In the genomic region with DNA sequence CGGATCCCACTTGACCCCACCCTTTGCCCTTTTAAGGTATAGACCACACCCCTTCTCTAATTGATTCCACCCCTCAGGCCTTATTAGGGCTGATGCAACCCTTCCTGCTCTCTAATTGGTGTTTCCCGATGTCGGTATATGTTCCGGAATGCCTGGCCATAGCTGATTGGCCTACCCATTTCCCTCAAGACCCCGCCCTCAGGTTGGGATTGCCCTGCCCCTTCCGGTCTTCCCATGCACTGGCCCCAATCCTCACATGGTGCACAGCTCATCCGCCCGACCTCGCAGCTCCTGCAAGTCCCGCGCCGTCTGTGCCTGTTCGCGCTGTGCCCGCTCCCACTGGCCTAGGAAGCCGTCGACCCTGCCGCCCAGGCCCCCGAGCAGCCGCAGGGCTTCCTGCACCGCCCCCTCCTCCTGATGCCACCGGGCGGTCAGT, we compare ENCODE assay signal across 22 cellular contexts. TPM values are rescaled to one million over a fixed set of nuclear protein-coding genes. Genes with fewer than 3 reads are reported as not detected.
"Had no signal": no experiment of that assay in that cellular context is flagged by ENCODE, and none has a peak within 500 bp of the region (broad histone marks: within the 10 kb centered on the region; RNA-seq: fewer than 3 reads in every experiment).

No MANE protein-coding gene starts in this region.

- H3K4me1 ChIP-seq: lower lobe of right lung, vagina had no signal

- H3K4me3 ChIP-seq: lower lobe of right lung, suprapubic skin, vagina had no signal

- H3K27ac ChIP-seq: lower lobe of right lung, suprapubic skin, vagina had no signal

- H3K27me3 ChIP-seq: suprapubic skin, vagina had no signal

- ATAC-seq: activated CD8-positive, alpha-beta memory T cell treated with anti-CD3 and anti-CD28 coated beads, Interleukin-2, amount 10 ng/mL, durations not matched to agents 7 days and 5 days; activated T-helper 17 cell treated with anti-CD3 and anti-CD28 coated beads, Interleukin-2, amount 50 U/mL, for 72 hours; lower lobe of right lung; stimulated activated naive CD8-positive, alpha-beta T cell treated with anti-CD3 and anti-CD28 coated beads, Interleukin-15, amount 100 ng/mL, for 72 hours had no signal

- H3K36me3 ChIP-seq: lower lobe of right lung, suprapubic skin, vagina had no signal

- H3K4me3 Mint-ChIP-seq: activated B cell treated with CpG ODN at 0.5 μM for 24 hours; activated CD4-positive, alpha-beta memory T cell treated with anti-CD3 and anti-CD28 coated beads, Interleukin-2, amount 10 ng/mL, durations not matched to agents 7 days and 5 days; activated CD8-positive, alpha-beta memory T cell treated with anti-CD3 and anti-CD28 coated beads, Interleukin-2, amount 10 ng/mL, durations not matched to agents 7 days and 5 days; activated naive CD8-positive, alpha-beta T cell treated with anti-CD3 and anti-CD28 coated beads for 36 hours; activated T-helper 17 cell treated with anti-CD3 and anti-CD28 coated beads, Interleukin-2, amount 50 U/mL, for 72 hours; dendritic cell treated with granulocyte-macrophage colony-stimulating factor and Interleukin-4, amounts not matched to agents 40 ng/mL and 50 ng/mL, for 4 days; nephron; stimulated activated naive CD8-positive, alpha-beta T cell treated with anti-CD3 and anti-CD28 coated beads, Interleukin-15, amount 100 ng/mL, for 72 hours; T-helper 2 cell treated with Interferon-gamma antibody and Interleukin-4, amounts not matched to agents 5 μg/mL and 100 μg/mL, for 36 hours had no signal

- H3K27me3 Mint-ChIP-seq: activated CD4-positive, alpha-beta memory T cell treated with anti-CD3 and anti-CD28 coated beads, Interleukin-2, amount 10 ng/mL, durations not matched to agents 7 days and 5 days; activated CD8-positive, alpha-beta memory T cell treated with anti-CD3 and anti-CD28 coated beads, Interleukin-2, amount 10 ng/mL, durations not matched to agents 7 days and 5 days; activated T-helper 17 cell treated with anti-CD3 and anti-CD28 coated beads, Interleukin-2, amount 50 U/mL, for 72 hours had no signal

- H3K9me3 Mint-ChIP-seq: activated B cell treated with CpG ODN at 0.5 μM for 24 hours; activated naive CD8-positive, alpha-beta T cell treated with anti-CD3 and anti-CD28 coated beads for 36 hours; activated T-helper 17 cell treated with anti-CD3 and anti-CD28 coated beads, Interleukin-2, amount 50 U/mL, for 72 hours; dendritic cell treated with granulocyte-macrophage colony-stimulating factor and Interleukin-4, amounts not matched to agents 40 ng/mL and 50 ng/mL, for 4 days; stimulated activated naive CD8-positive, alpha-beta T cell treated with anti-CD3 and anti-CD28 coated beads, Interleukin-15, amount 100 ng/mL, for 72 hours; T-helper 2 cell treated with Interferon-gamma antibody and Interleukin-4, amounts not matched to agents 5 μg/mL and 100 μg/mL, for 36 hours had no signal

- H3K4me1 Mint-ChIP-seq: activated B cell treated with CpG ODN at 0.5 μM for 24 hours; activated CD4-positive, alpha-beta memory T cell treated with anti-CD3 and anti-CD28 coated beads, Interleukin-2, amount 10 ng/mL, durations not matched to agents 7 days and 5 days; activated naive CD8-positive, alpha-beta T cell treated with anti-CD3 and anti-CD28 coated beads for 36 hours; activated T-helper 17 cell treated with anti-CD3 and anti-CD28 coated beads, Interleukin-2, amount 50 U/mL, for 72 hours; nephron had no signal

- H3K27ac Mint-ChIP-seq: activated B cell treated with CpG ODN at 0.5 μM for 24 hours; activated CD4-positive, alpha-beta memory T cell treated with anti-CD3 and anti-CD28 coated beads, Interleukin-2, amount 10 ng/mL, durations not matched to agents 7 days and 5 days; activated CD8-positive, alpha-beta memory T cell treated with anti-CD3 and anti-CD28 coated beads, Interleukin-2, amount 10 ng/mL, durations not matched to agents 7 days and 5 days; activated naive CD8-positive, alpha-beta T cell treated with anti-CD3 and anti-CD28 coated beads for 36 hours; activated T-helper 17 cell treated with anti-CD3 and anti-CD28 coated beads, Interleukin-2, amount 50 U/mL, for 72 hours; dendritic cell treated with granulocyte-macrophage colony-stimulating factor and Interleukin-4, amounts not matched to agents 40 ng/mL and 50 ng/mL, for 4 days; nephron; stimulated activated naive CD8-positive, alpha-beta T cell treated with anti-CD3 and anti-CD28 coated beads, Interleukin-15, amount 100 ng/mL, for 72 hours; T-helper 2 cell treated with Interferon-gamma antibody and Interleukin-4, amounts not matched to agents 5 μg/mL and 100 μg/mL, for 36 hours had no signal

- H3K36me3 Mint-ChIP-seq: activated CD8-positive, alpha-beta memory T cell treated with anti-CD3 and anti-CD28 coated beads, Interleukin-2, amount 10 ng/mL, durations not matched to agents 7 days and 5 days; activated naive CD8-positive, alpha-beta T cell treated with anti-CD3 and anti-CD28 coated beads for 36 hours had no signal

- H3K9me3 ChIP-seq: lower lobe of right lung, suprapubic skin, vagina had no signal

- DNase-seq: activated B cell treated with CpG ODN at 0.5 μM for 24 hours; activated CD4-positive, alpha-beta memory T cell treated with anti-CD3 and anti-CD28 coated beads, Interleukin-2, amount 10 ng/mL, durations not matched to agents 7 days and 5 days; activated CD4-positive, alpha-beta T cell treated with anti-CD3 and anti-CD28 coated beads for 4 hours; activated CD8-positive, alpha-beta memory T cell treated with anti-CD3 and anti-CD28 coated beads, Interleukin-2, amount 10 ng/mL, durations not matched to agents 7 days and 5 days; activated naive CD4-positive, alpha-beta T cell; activated naive CD8-positive, alpha-beta T cell treated with anti-CD3 and anti-CD28 coated beads for 36 hours; activated T-cell treated with anti-CD3 and anti-CD28 coated beads, Interleukin-2, amount 50 U/mL, for 1 hour; amniotic stem cell; effector memory CD4-positive, alpha-beta T cell; lower lobe of right lung; occipital lobe; retina; stimulated activated naive CD8-positive, alpha-beta T cell treated with anti-CD3 and anti-CD28 coated beads, Interleukin-15, amount 100 ng/mL, for 72 hours; trophoblast cell had no signal

- FAIRE-seq: keratinocyte had no signal

RNA-seq across cellular contexts. Expression of a gene that starts 18.1 kb away (rescaled TPM):
- total RNA-seq: cerebellum had no signal
